In the genomic region with DNA sequence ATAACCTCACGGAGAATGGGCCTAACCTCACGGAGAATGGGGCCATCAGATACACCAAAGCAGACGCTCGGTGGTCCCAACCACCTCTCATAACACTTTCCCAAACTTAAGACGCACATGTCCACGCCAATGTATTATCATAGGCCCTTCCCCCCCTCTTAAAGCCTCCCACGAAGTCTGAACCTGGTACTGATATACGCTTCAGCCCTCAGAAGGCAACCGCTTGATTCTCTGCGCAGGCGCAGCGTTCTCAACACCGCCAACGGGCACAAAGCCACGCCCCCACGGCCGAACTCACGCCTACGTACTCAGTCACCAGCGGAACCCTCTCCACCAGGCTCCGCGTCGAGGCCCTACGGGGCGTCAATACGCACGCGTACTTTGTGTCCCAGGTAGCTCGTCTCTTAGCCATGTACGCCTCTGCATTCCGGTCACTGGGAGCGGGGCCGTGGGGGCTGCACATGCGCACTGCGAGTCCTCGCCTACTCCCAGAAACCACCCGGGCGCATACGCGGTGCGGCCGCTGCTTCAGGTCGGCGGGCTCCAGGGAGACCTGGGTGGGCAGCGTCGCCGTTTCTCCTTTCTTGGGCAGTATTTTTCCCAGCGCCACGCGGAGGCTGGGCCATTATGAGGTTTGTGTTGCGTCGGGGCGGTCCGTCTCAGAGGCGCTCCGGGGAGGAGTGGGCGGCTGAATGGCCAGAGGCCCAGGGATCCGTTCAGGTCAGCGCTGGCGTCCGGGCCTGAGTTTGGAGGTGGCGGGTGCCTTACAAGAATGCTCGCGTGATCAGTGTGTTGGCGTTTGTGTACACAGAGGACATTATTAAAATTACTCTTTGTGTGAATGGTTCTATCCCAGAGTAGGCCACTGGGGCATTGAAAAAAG, we compare ENCODE assay signal across 8 cellular contexts. TPM values are rescaled to one million over a fixed set of nuclear protein-coding genes. Genes with fewer than 3 reads are reported as not detected.
DNase-seq lines count a peak whose midpoint lies in the region; ATAC-seq and TF ChIP-seq lines count a peak whose summit lies in the region.

No MANE protein-coding gene starts in this region.

- peak in 2 of 6 experiments; percentile 6 to 7 for TF ChIP-seq CTCF in adrenal gland (IDR thresholded peaks at IDR 0.05)
- peak in 2 of 12 donors; percentile 6 to 18 for TF ChIP-seq CTCF in heart left ventricle (IDR thresholded peaks at IDR 0.05)
- peak in 1 of 3 donors; percentile 30 for TF ChIP-seq CTCF in ovary (IDR thresholded peaks at IDR 0.05)

- peaks cover 62% of the 10 kb centered on the region for H3K9me3 ChIP-seq in KOPT-K1 (ENCODE audit: insufficient read depth, low read length, poor library complexity, severe bottlenecking)
- H3K9me3 ChIP-seq in adrenal gland (replicated peaks in 1 of 3): no peaks in the 10 kb centered on the region
- H3K9me3 ChIP-seq in heart left ventricle: peaks cover 0 to 32% (median 14%) of the 10 kb centered on the region in 12 donors
- peaks cover 0 to 12% of the 10 kb centered on the region in 2 donors for H3K9me3 ChIP-seq in ovary

- H3K27me3 ChIP-seq in adrenal gland: no peaks in the 10 kb centered on the region
- H3K27me3 ChIP-seq in heart left ventricle: no peaks in the 10 kb centered on the region
- H3K27me3 ChIP-seq in ovary: no peaks in the 10 kb centered on the region

- TF ChIP-seq POLR2A in GM18951 (IDR thresholded peaks at IDR 0.05; ENCODE audit: extremely low read depth, insufficient read depth, insufficient read length) (peak; percentile 49), adrenal gland (IDR thresholded peaks at IDR 0.05) (peak; percentile 65 to 66), heart left ventricle (IDR thresholded peaks at IDR 0.05) (peak in 1 of 2 donors; percentile 75), ovary (IDR thresholded peaks at IDR 0.05) (peak; percentile 31)

- in situ Hi-C loops in GM18951 (cut with MboI; ENCODE audit: low sequenced_read_pairs, unreplicated experiment): no loop called here

- no peak for TF ChIP-seq EP300 in ovary (IDR thresholded peaks at IDR 0.05)

- intact Hi-C loops in adrenal gland (cut with DNase I) (no loop called here), heart left ventricle (cut with DNase I) (loop anchor here in 3 of 10 donors (1.0 to 5.0 kb wide), 3 partner anchors 25 to 53 kb away; partner anchors contain the start of genes ZNF582 (in 1 of the 3) and ZSCAN5A (in 1 of the 3)), ovary (cut with DNase I) (no loop called here)

- H3K27ac ChIP-seq in KOPT-K1 (ENCODE audit: low read depth, low read length, poor library complexity, severe bottlenecking) (peak overlapping the region; percentile 71), adrenal gland (peak overlapping the region in 4 of 5 donors; percentile 64 to 88 (median 82)), heart left ventricle (peak overlapping the region; percentile 18 to 96 (median 90)), ovary (peak overlapping the region; percentile 78 to 79), temporal lobe (ENCODE audit: low read depth, low read length) (peak overlapping the region; percentile 37)

- ATAC-seq in heart left ventricle (peak; percentile 98 to 100 (median 100)), GM18511 (IDR thresholded peaks at IDR 0.05; ENCODE audit: unreplicated experiment) (no peak)

- DNase-seq in T follicular helper cell (ENCODE audit: low read depth): peak; percentile 43
- peak; percentile 87 to 98 (median 94) for DNase-seq in adrenal gland
- DNase-seq in heart left ventricle: peak; percentile 93 to 98 (median 97)
- DNase-seq in ovary: peak; percentile 92 to 95 (median 95)

- 5 to 13% (median 6%) methylated on average over 24 to 65 of the region's 65 CpGs for WGBS in adrenal gland, 4 donors
- WGBS in heart left ventricle, 4 donors: 5 to 8% (median 5%) methylated on average over 43 to 65 of the region's 65 CpGs
- WGBS in ovary, 3 donors: 4 to 5% (median 4%) methylated on average over 65 of the region's 65 CpGs

- H3K4me3 ChIP-seq in adrenal gland: peak overlapping the region in 3 of 4 donors; percentile 10 to 80 (median 43)
- H3K4me3 ChIP-seq in heart left ventricle: peak overlapping the region; percentile 49 to 97 (median 74)
- peak overlapping the region; percentile 74 for H3K4me3 ChIP-seq in ovary

- peaks cover 34% of the 10 kb centered on the region for H3K36me3 ChIP-seq in KOPT-K1 (ENCODE audit: insufficient read depth, low read length)
- H3K36me3 ChIP-seq in adrenal gland (replicated peaks in 1 of 2): peaks cover 0 to 4% of the 10 kb centered on the region in 2 donors
- peaks cover 0 to 37% (median 23%) of the 10 kb centered on the region in 9 donors for H3K36me3 ChIP-seq in heart left ventricle
- H3K36me3 ChIP-seq in ovary: no peaks in the 10 kb centered on the region

- H3K4me1 ChIP-seq in adrenal gland (replicated peaks in 1 of 2) (peaks cover 6 to 14% of the 10 kb centered on the region in 2 donors), heart left ventricle (peaks cover 0 to 24% (median 20%) of the 10 kb centered on the region in 12 donors), ovary (ENCODE audit: insufficient read depth) (peaks cover 6% of the 10 kb centered on the region)

RNA-seq across cellular contexts. Expression of gene ZNF582, which starts 25.3 kb away (rescaled TPM):
- total RNA-seq in adrenal gland: 1 to 10 TPM; 3.6 to 9.7 (median 6.2) TPM
- 1 to 10 TPM; 7.6 to 8.8 (median 8.7) TPM for polyA plus RNA-seq in adrenal gland
- 1 to 10 TPM; 3.5 to 6.2 (median 4.7) TPM for total RNA-seq in heart left ventricle
- 1 to 10 TPM; 6.3 to 7.2 TPM for polyA plus RNA-seq in heart left ventricle
- 10 to 100 TPM in 2 of 7 donors, 1 to 10 TPM in 5; 4.6 to 11.1 (median 8.3) TPM for total RNA-seq in ovary
- 1 to 10 TPM; 4.6 to 7.9 TPM for polyA plus RNA-seq in ovary
- 5.2 TPM for total RNA-seq in temporal lobe

RNA-seq across cellular contexts. Expression of gene ZNF583, which starts 36.1 kb away (rescaled TPM):
- total RNA-seq in adrenal gland: 1 to 10 TPM; 4.0 to 9.4 (median 6.2) TPM
- 10 to 100 TPM in 1 of 3 donors, 1 to 10 TPM in 2; 1.5 to 10.1 (median 2.7) TPM for polyA plus RNA-seq in adrenal gland
- 1 to 10 TPM; 4.1 to 7.9 (median 5.4) TPM for total RNA-seq in heart left ventricle
- 1 to 10 TPM; 3.3 to 4.9 TPM for polyA plus RNA-seq in heart left ventricle
- total RNA-seq in ovary: 10 to 100 TPM in 5 of 7 donors, 1 to 10 TPM in 2; 5.9 to 12.5 (median 10.7) TPM
- polyA plus RNA-seq in ovary: 1 to 10 TPM; 4.0 to 6.8 TPM
- total RNA-seq in temporal lobe: 25.1 TPM

RNA-seq across cellular contexts. Expression of gene ZSCAN5A, which starts 53.4 kb away (rescaled TPM):
- total RNA-seq in adrenal gland: 10 to 100 TPM in 2 of 8 donors, 1 to 10 TPM in 6; 4.8 to 20.1 (median 7.8) TPM
- 10 to 100 TPM in 1 of 3 donors, 1 to 10 TPM in 2; 4.5 to 10.9 (median 8.2) TPM for polyA plus RNA-seq in adrenal gland
- total RNA-seq in heart left ventricle: 10 to 100 TPM in 7 of 9 donors, 1 to 10 TPM in 2; 3.3 to 26.6 (median 18.1) TPM
- 10 to 100 TPM; 15.5 to 17.6 TPM for polyA plus RNA-seq in heart left ventricle
- total RNA-seq in ovary: 10 to 100 TPM in 5 of 7 donors, 1 to 10 TPM in 2; 7.4 to 25.7 (median 13.9) TPM
- 1 to 10 TPM; 4.6 to 8.9 TPM for polyA plus RNA-seq in ovary
- total RNA-seq in temporal lobe: 3.2 TPM

Comparison
In these comparisons a context has a peak if more than half of its experiments do, and no peak if none do; other contexts are left out.
1. H3K27ac ChIP-seq: peak in every context shown above with its lines; median percentile 90 in heart left ventricle; 82 in adrenal gland; 78 in ovary; 71 in KOPT-K1; 37 in temporal lobe.
2. DNase-seq: peak in every context shown above with its lines; median percentile 97 in heart left ventricle; 95 in ovary; 94 in adrenal gland; 43 in T follicular helper cell.